Comparison of ENCODE assay signal across 9 cellular contexts in the genomic region with DNA sequence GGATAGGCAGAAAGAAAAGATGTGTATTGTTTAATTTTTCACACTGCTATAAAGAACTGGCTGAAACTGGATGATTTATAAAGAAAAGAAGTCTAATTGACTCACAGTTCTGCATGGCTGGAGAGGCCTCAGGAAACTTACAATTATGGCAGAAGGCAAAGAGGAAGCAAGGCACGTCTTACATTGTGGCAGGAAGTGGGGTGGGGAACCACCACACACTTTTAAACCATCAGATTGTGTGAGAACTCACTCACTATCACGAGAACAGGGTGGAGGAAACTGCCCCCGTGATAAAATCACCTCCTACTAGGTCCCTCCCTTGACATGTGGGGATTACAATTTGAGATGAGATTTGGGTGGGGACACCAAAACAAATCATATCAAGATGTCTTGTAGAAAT. TPM values are rescaled to one million over a fixed set of nuclear protein-coding genes. Genes with fewer than 3 reads are reported as not detected.
A peak's percentile ranks its signal among the peaks of the same experiment; 100 is the strongest.
DNase-seq lines count a peak whose midpoint lies in the region; ATAC-seq and TF ChIP-seq lines count a peak whose summit lies in the region.
"Not testable (repeated sequence)": the region's sequence is repeated elsewhere in the genome, so short reads cannot be mapped to it uniquely, and the experiment has no call there.
"Had no signal": no experiment of that assay in that cellular context is flagged by ENCODE, and none has a peak within 500 bp of the region (broad histone marks: within the 10 kb centered on the region; RNA-seq: fewer than 3 reads in every experiment).

No MANE protein-coding gene starts in this region.

- POLR2A ChIA-PET in CD8-positive, alpha-beta T cell (lab: Charles Lee); activated CD8-positive, alpha-beta T cell treated with anti-CD3 and anti-CD28 coated beads for 36 hours (lab: Charles Lee): not testable (repeated sequence)

- intact Hi-C loops in CD8-positive, alpha-beta T cell (cut with DNase I, micrococcal nuclease); activated CD8-positive, alpha-beta T cell treated with anti-CD3 and anti-CD28 coated beads for 36 hours (cut with micrococcal nuclease): not testable (repeated sequence)

- H3K27ac ChIP-seq in CD8-positive, alpha-beta T cell (ENCODE audit: low read depth, low read length): not testable (repeated sequence)

- not testable (repeated sequence) for H3K36me3 ChIP-seq in CD8-positive, alpha-beta T cell (ENCODE audit: insufficient read depth, low read length)

- peak in 1 of 7 experiments; percentile 28 for DNase-seq in CD8-positive, alpha-beta T cell
- peak; percentile 62 for DNase-seq in NOMO-1 treated with DMSO at 0.1 percent for 48 hours (lab: John Stamatoyannopoulos, UW; ENCODE audit: unreplicated experiment)
- DNase-seq in activated CD8-positive, alpha-beta T cell treated with anti-CD3 and anti-CD28 coated beads for 36 hours: peak; percentile 82
- peak; percentile 28 for DNase-seq in kidney tubule cell (ENCODE audit: low spot score)

- not testable (repeated sequence) for H3K36me3 Mint-ChIP-seq in CD8-positive, alpha-beta T cell; activated CD8-positive, alpha-beta T cell treated with anti-CD3 and anti-CD28 coated beads for 36 hours (ENCODE audit: low read depth)

- H3K9me3 Mint-ChIP-seq in CD8-positive, alpha-beta T cell: not testable (repeated sequence)
- peaks cover 15% of the 10 kb centered on the region for H3K9me3 Mint-ChIP-seq in activated CD8-positive, alpha-beta T cell treated with anti-CD3 and anti-CD28 coated beads for 36 hours

- not testable (repeated sequence) for H3K9me3 ChIP-seq in CD8-positive, alpha-beta T cell (ENCODE audit: low read length)

- peaks cover 14% of the 10 kb centered on the region for H3K27me3 Mint-ChIP-seq in CD8-positive, alpha-beta T cell (ENCODE audit: low read depth)
- peaks cover 11% of the 10 kb centered on the region for H3K27me3 Mint-ChIP-seq in activated CD8-positive, alpha-beta T cell treated with anti-CD3 and anti-CD28 coated beads for 36 hours

- CTCF ChIA-PET in CD8-positive, alpha-beta T cell (lab: Charles Lee); activated CD8-positive, alpha-beta T cell treated with anti-CD3 and anti-CD28 coated beads for 36 hours (lab: Charles Lee): not testable (repeated sequence)

- H3K4me1 Mint-ChIP-seq in CD8-positive, alpha-beta T cell (ENCODE audit: low read depth): peaks cover 18% of the 10 kb centered on the region
- H3K4me1 Mint-ChIP-seq in activated CD8-positive, alpha-beta T cell treated with anti-CD3 and anti-CD28 coated beads for 36 hours (ENCODE audit: low read depth): peaks cover 19% of the 10 kb centered on the region

- peak; percentile 69 for ATAC-seq in CD8-positive, alpha-beta T cell
- peak; percentile 53 for ATAC-seq in GM18867 (IDR thresholded peaks at IDR 0.05; ENCODE audit: unreplicated experiment)
- peak; percentile 91 for ATAC-seq in GM21515 (IDR thresholded peaks at IDR 0.05; ENCODE audit: unreplicated experiment)
- peak; percentile 98 for ATAC-seq in HG02938 (IDR thresholded peaks at IDR 0.05; ENCODE audit: unreplicated experiment)
- ATAC-seq in HG03460 (IDR thresholded peaks at IDR 0.05; ENCODE audit: unreplicated experiment): peak; percentile 86
- peak; percentile 98 for ATAC-seq in activated CD8-positive, alpha-beta T cell treated with anti-CD3 and anti-CD28 coated beads for 36 hours

- not testable (repeated sequence) for H3K4me3 Mint-ChIP-seq in CD8-positive, alpha-beta T cell; activated CD8-positive, alpha-beta T cell treated with anti-CD3 and anti-CD28 coated beads for 36 hours

- not testable (repeated sequence) for H3K4me3 ChIP-seq in CD8-positive, alpha-beta T cell (ENCODE audit: low read depth, low read length)

- H3K27ac Mint-ChIP-seq in CD8-positive, alpha-beta T cell: peak overlapping the region; percentile 58
- H3K27ac Mint-ChIP-seq in activated CD8-positive, alpha-beta T cell treated with anti-CD3 and anti-CD28 coated beads for 36 hours: peak overlapping the region; percentile 48

- TF ChIP-seq CTCF in CD8-positive, alpha-beta T cell (IDR thresholded peaks at IDR 0.05); activated CD8-positive, alpha-beta T cell treated with anti-CD3 and anti-CD28 coated beads for 36 hours (IDR thresholded peaks at IDR 0.05): not testable (repeated sequence)

- H3K27me3 ChIP-seq in CD8-positive, alpha-beta T cell (ENCODE audit: insufficient read depth, low read length): not testable (repeated sequence)

- not testable (repeated sequence) for H3K4me1 ChIP-seq in CD8-positive, alpha-beta T cell (ENCODE audit: insufficient read depth, low read length)

RNA-seq across cellular contexts. Expression of a gene that starts 5.5 kb away (rescaled TPM):
- total RNA-seq in CD8-positive, alpha-beta T cell: not detected
- total RNA-seq in activated CD8-positive, alpha-beta T cell treated with anti-CD3 and anti-CD28 coated beads for 36 hours: not detected
- total RNA-seq: HFFc6 had no signal
